20 cellular contexts compared by ENCODE assay signal in the genomic region with DNA sequence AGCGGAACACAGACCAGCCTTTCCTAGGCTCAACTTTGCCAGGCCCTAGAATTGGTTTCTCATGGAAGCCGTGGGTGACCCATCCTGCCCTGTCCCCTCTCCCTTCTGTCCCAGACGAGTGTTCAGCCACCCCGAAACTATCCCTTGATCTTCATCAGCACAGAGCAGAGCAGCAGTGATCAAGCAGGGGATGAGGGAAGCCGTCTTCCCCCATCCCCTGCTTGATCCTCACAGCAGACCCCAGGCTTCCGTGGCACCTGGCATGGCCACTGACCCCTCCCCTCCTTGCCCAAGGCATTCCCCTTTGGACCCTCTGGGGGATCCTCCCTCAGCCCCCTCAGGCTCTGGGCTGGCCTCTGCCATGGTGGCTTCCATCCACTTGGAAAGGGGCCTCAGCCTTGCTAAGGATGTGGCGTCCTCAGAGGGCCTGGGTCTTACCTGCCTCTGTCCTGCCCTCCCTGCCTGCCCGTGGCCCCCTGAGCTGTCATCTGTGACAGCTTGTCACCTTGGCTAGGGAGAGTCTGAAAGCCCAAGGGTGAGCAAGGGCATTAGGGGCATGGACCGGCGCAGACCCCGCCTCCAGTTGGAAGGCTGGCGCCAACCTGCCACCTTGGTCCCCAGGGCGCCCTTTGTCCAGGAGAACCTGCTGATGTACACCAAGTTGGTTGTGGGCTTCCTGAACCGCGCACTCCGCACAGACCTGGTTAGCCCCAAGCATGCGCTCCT. TPM values are rescaled to one million over a fixed set of nuclear protein-coding genes. Genes with fewer than 3 reads are reported as not detected.
"Had no signal": no experiment of that assay in that cellular context is flagged by ENCODE, and none has a peak within 500 bp of the region (broad histone marks: within the 10 kb centered on the region; RNA-seq: fewer than 3 reads in every experiment).

No MANE protein-coding gene starts in this region.

- H3K27me3 Mint-ChIP-seq: naive thymus-derived CD4-positive, alpha-beta T cell; stimulated activated naive CD8-positive, alpha-beta T cell treated with anti-CD3 and anti-CD28 coated beads, Interleukin-15, Interleukin-2, amounts not matched to agents 100 ng/mL and 50 ng/mL, for 24 hours had no signal

- H3K4me1 ChIP-seq: ascending aorta, esophagus squamous epithelium, parathyroid adenoma, transverse colon, vagina had no signal

- H3K4me3 ChIP-seq: ascending aorta, esophagus squamous epithelium, heart right ventricle, left ventricle myocardium inferior, mucosa of descending colon, transverse colon, vagina had no signal

- H3K27ac Mint-ChIP-seq: immature natural killer cell; stimulated activated naive CD8-positive, alpha-beta T cell treated with anti-CD3 and anti-CD28 coated beads, Interleukin-15, Interleukin-2, amounts not matched to agents 100 ng/mL and 50 ng/mL, for 24 hours had no signal

- H3K27ac ChIP-seq: ascending aorta, esophagus squamous epithelium, heart right ventricle, left ventricle myocardium inferior, parathyroid adenoma, transverse colon, vagina, VCaP had no signal

- H3K9me3 ChIP-seq: ascending aorta, esophagus squamous epithelium, heart right ventricle, left ventricle myocardium inferior, mucosa of descending colon, transverse colon, vagina had no signal

- ATAC-seq: naive thymus-derived CD4-positive, alpha-beta T cell had no signal

- DNase-seq: activated CD4-positive, CD25-positive, alpha-beta regulatory T cell treated with anti-CD3 and anti-CD28 coated beads, Interleukin-2, amount 50 U/mL, for 72 hours; activated naive CD4-positive, alpha-beta T cell treated with Interleukin-2 at 50 U/mL for 16 hours; cortex of kidney; effector CD4-positive, alpha-beta T cell; esophagus squamous epithelium; immature natural killer cell; mucosa of descending colon; naive thymus-derived CD4-positive, alpha-beta T cell; SW 1271; T-helper 2 cell; transverse colon had no signal

- H3K79me2 ChIP-seq: parathyroid adenoma had no signal

- H3K27me3 ChIP-seq: ascending aorta, esophagus squamous epithelium, heart right ventricle, transverse colon, vagina had no signal

- H3K9me3 Mint-ChIP-seq: immature natural killer cell; naive thymus-derived CD4-positive, alpha-beta T cell; stimulated activated naive CD8-positive, alpha-beta T cell treated with anti-CD3 and anti-CD28 coated beads, Interleukin-15, Interleukin-2, amounts not matched to agents 100 ng/mL and 50 ng/mL, for 24 hours had no signal

- H2AFZ ChIP-seq: parathyroid adenoma had no signal

- H3K4me3 Mint-ChIP-seq: immature natural killer cell; naive thymus-derived CD4-positive, alpha-beta T cell; stimulated activated naive CD8-positive, alpha-beta T cell treated with anti-CD3 and anti-CD28 coated beads, Interleukin-15, Interleukin-2, amounts not matched to agents 100 ng/mL and 50 ng/mL, for 24 hours had no signal

RNA-seq across cellular contexts. Expression of a gene that starts 10.4 kb away (rescaled TPM):
- polyA plus RNA-seq: naive thymus-derived CD4-positive, alpha-beta T cell had no signal

RNA-seq across cellular contexts. Expression of a gene that starts 41.4 kb away (rescaled TPM):
- total RNA-seq: activated CD8-positive, alpha-beta memory T cell treated with anti-CD3 and anti-CD28 coated beads for 36 hours; ascending aorta; endothelial cell of umbilical vein; esophagus squamous epithelium; mucosa of descending colon; naive thymus-derived CD4-positive, alpha-beta T cell; transverse colon had no signal
- polyA plus RNA-seq: endothelial cell of umbilical vein; immature natural killer cell; naive thymus-derived CD4-positive, alpha-beta T cell had no signal
